1 cellular context compared by ENCODE assay signal in genomic region chr10:133391761-133392518, GRCh38.
A peak's percentile ranks its signal among the peaks of the same experiment; 100 is the strongest.
TF ChIP-seq lines count a peak whose summit lies in the region.

No MANE protein-coding gene starts in this region.

TF ChIP-seq in GM12878, 131 proteins besides CTCF, POLR2A, EP300 and RAD21:
- no peak for TF ChIP-seq ESRRA (IDR thresholded peaks at IDR 0.05; ENCODE audit: low read length)
- no peak for TF ChIP-seq PAX5 (IDR thresholded peaks at IDR 0.05; ENCODE audit: borderline replicate concordance, low read depth, low read length)
- TF ChIP-seq SMAD5 (IDR thresholded peaks at IDR 0.05; ENCODE audit: low read depth), result no peak
- TF ChIP-seq DPF2 (IDR thresholded peaks at IDR 0.05), result 0 out of 2 replicates have a peak, but pooled peaks have one; percentile 22
- TF ChIP-seq MEF2B (IDR thresholded peaks at IDR 0.05; ENCODE audit: partially characterized antibody, poor library complexity, severe bottlenecking), result no peak
- TF ChIP-seq ELK1 (IDR thresholded peaks at IDR 0.05; ENCODE audit: low read depth, low read length), result no peak
- no peak for TF ChIP-seq FOXM1 (IDR thresholded peaks at IDR 0.05; ENCODE audit: low read depth, low read length)
- TF ChIP-seq SIN3A (IDR thresholded peaks at IDR 0.05; ENCODE audit: low read depth, low read length), result no peak
- no peak for TF ChIP-seq ZNF24 (IDR thresholded peaks at IDR 0.05)
- TF ChIP-seq SUZ12 (IDR thresholded peaks at IDR 0.05; ENCODE audit: unreplicated experiment), result no peak
- TF ChIP-seq KDM1A (IDR thresholded peaks at IDR 0.05; ENCODE audit: borderline replicate concordance), result no peak
- TF ChIP-seq RUNX3 (IDR thresholded peaks at IDR 0.05; ENCODE audit: low read length), result no peak
- no peak for TF ChIP-seq MAX (IDR thresholded peaks at IDR 0.05; ENCODE audit: low read depth, low read length)
- TF ChIP-seq BCL11A (IDR thresholded peaks at IDR 0.05; ENCODE audit: low read depth, low read length), result no peak
- TF ChIP-seq TCF3 (IDR thresholded peaks at IDR 0.05; ENCODE audit: borderline replicate concordance, insufficient read depth, low read depth, low read length), result no peak
- no peak for TF ChIP-seq NFXL1 (IDR thresholded peaks at IDR 0.05; ENCODE audit: borderline replicate concordance)
- TF ChIP-seq TBL1XR1 (IDR thresholded peaks at IDR 0.05; ENCODE audit: low read depth, low read length), result no peak
- no peak for TF ChIP-seq RB1 (IDR thresholded peaks at IDR 0.05; ENCODE audit: borderline replicate concordance)
- peak; percentile 37; the same call in 1 of the 2 replicates for TF ChIP-seq HDGF (IDR thresholded peaks at IDR 0.05)
- TF ChIP-seq NRF1 (conservative IDR thresholded peaks at IDR 0.05; ENCODE audit: low read depth, low read length), result no peak
- peak in 1 of 2 experiments; percentile 10; a peak in 1 of 4 replicates for TF ChIP-seq BHLHE40 (IDR thresholded peaks at IDR 0.05; ENCODE audit: borderline replicate concordance in 1 of 2, low read depth in 2 of 2, low read length in 1 of 2)
- TF ChIP-seq CBX5 (IDR thresholded peaks at IDR 0.05; ENCODE audit: low read depth), result no peak
- no peak for TF ChIP-seq PRDM15 (CRISPR knock-in tag; IDR thresholded peaks at IDR 0.05)
- no peak for TF ChIP-seq SP1 (IDR thresholded peaks at IDR 0.05; ENCODE audit: low read depth, low read length)
